ENCODE assay signal across 12 cellular contexts in the genomic region with DNA sequence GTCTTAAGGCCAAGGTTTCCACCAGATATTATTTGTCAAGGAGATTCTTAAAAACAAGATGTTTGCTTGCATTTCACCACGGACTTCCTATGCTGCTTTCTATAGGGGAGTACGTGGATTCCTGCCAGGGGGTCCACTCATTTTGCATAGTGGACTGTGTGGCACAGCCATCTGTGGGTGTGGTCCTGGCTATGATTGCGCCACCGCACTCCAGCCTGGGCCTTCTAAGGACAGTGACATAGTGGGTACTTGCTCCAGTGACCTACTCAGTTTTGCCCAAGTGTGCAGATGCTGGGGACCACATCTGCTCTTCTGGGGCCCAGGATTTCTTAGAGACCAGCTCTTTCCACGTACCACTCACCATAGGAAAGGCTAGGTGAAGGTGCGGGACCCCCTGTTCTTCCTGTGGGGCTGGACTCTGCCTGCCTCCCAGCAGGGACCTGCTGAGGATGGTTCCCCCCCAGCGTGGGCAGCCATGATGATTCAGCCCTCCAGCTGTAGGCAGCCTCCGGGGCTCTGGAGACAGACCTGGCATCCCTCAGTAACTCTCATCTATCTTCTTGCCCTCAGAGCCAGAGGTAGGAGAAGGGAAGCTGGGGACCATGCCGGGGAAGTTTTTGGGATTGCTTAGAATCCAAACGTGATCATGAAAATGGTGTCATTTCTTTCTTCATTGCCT. TPM values are rescaled to one million over a fixed set of nuclear protein-coding genes. Genes with fewer than 3 reads are reported as not detected.
DNase-seq lines count a peak whose midpoint lies in the region; ATAC-seq and TF ChIP-seq lines count a peak whose summit lies in the region.
"Had no signal": no experiment of that assay in that cellular context is flagged by ENCODE, and none has a peak within 500 bp of the region (broad histone marks: within the 10 kb centered on the region; RNA-seq: fewer than 3 reads in every experiment).

No MANE protein-coding gene starts in this region.

- no peaks in the 10 kb centered on the region for H3K9me3 Mint-ChIP-seq in CD14-positive monocyte
- H3K9me3 Mint-ChIP-seq in chondrocyte (ENCODE audit: low read depth) = no peaks in the 10 kb centered on the region
- no peaks in the 10 kb centered on the region for H3K9me3 Mint-ChIP-seq in natural killer cell treated with Interleukin-12 subunit alpha and Interleukin-12 subunit beta and Interleukin-15 and Interleukin-18, amount 100 ng/mL, for 72 hours

- peak overlapping the region; percentile 21 for H3K9ac ChIP-seq in NT2/D1 (ENCODE audit: insufficient read length, low read depth)

- H3K36me3 Mint-ChIP-seq in CD14-positive monocyte = peaks cover 4 to 22% of the 10 kb centered on the region in 2 donors
- H3K36me3 Mint-ChIP-seq in chondrocyte (ENCODE audit: low read depth) = no peaks in the 10 kb centered on the region
- no peaks in the 10 kb centered on the region for H3K36me3 Mint-ChIP-seq in natural killer cell treated with Interleukin-12 subunit alpha and Interleukin-12 subunit beta and Interleukin-15 and Interleukin-18, amount 100 ng/mL, for 72 hours

- H3K4me1 Mint-ChIP-seq in CD14-positive monocyte (peaks cover 57% of the 10 kb centered on the region), chondrocyte (ENCODE audit: low read depth) (peaks cover 54% of the 10 kb centered on the region)
- H3K4me1 Mint-ChIP-seq in natural killer cell treated with Interleukin-12 subunit alpha and Interleukin-12 subunit beta and Interleukin-15 and Interleukin-18, amount 100 ng/mL, for 72 hours (ENCODE audit: low read depth in 2 of 2) = peaks cover 27 to 34% of the 10 kb centered on the region in 2 donors

- intact Hi-C loops in CD14-positive monocyte (cut with micrococcal nuclease) = loop anchor here in 1 of 2 donors (5.0 kb wide), 1 partner anchor 36 kb away; no protein-coding TSS in a partner anchor

- H3K27me3 Mint-ChIP-seq in CD14-positive monocyte (ENCODE audit: low read depth in 3 of 3) (peaks cover 0 to 2% (median under 1%) of the 10 kb centered on the region in 3 donors), chondrocyte (ENCODE audit: low read depth) (no peaks in the 10 kb centered on the region)
- no peaks in the 10 kb centered on the region for H3K27me3 Mint-ChIP-seq in natural killer cell treated with Interleukin-12 subunit alpha and Interleukin-12 subunit beta and Interleukin-15 and Interleukin-18, amount 100 ng/mL, for 72 hours

- H3K4me1 ChIP-seq in NT2/D1 (ENCODE audit: insufficient read depth, insufficient read length) = peaks cover 14% of the 10 kb centered on the region

- H3K36me3 ChIP-seq in NT2/D1 (ENCODE audit: insufficient read depth, insufficient read length, low read length) = peaks cover 16% of the 10 kb centered on the region
- H3K36me3 ChIP-seq in WERI-Rb-1 = no peaks in the 10 kb centered on the region; the same call in 1 of the 2 replicates

- DNase-seq in CD14-positive monocyte (ENCODE audit: low spot score) = no peak
- no peak for DNase-seq in NT2/D1 (ENCODE audit: low read depth, low spot score)
- no peak for DNase-seq in chondrocyte (ENCODE audit: low spot score)
- no peak for DNase-seq in natural killer cell treated with Interleukin-12 subunit alpha and Interleukin-12 subunit beta and Interleukin-15 and Interleukin-18, amount 100 ng/mL, for 72 hours (ENCODE audit: low spot score)
- DNase-seq in NCI-H1930 (lab: John Stamatoyannopoulos, UW) = no peak
- DNase-seq in WERI-Rb-1 = no peak
- DNase-seq in NCI-H226 = no peak
- DNase-seq: DMS79; stimulated activated CD4-positive, alpha-beta T cell treated with anti-CD3 and anti-CD28 coated beads, Interleukin-15, amount 100 ng/mL, for 24 hours; SW 1271 had no signal

- peak overlapping the region; percentile 3 to 95 for H3K4me3 Mint-ChIP-seq in CD14-positive monocyte
- peak overlapping the region; percentile 25 for H3K4me3 Mint-ChIP-seq in chondrocyte (ENCODE audit: unreplicated experiment)
- peak overlapping the region; percentile 97 for H3K4me3 Mint-ChIP-seq in natural killer cell treated with Interleukin-12 subunit alpha and Interleukin-12 subunit beta and Interleukin-15 and Interleukin-18, amount 100 ng/mL, for 72 hours

- TF ChIP-seq CTCF in CD14-positive monocyte (IDR thresholded peaks at IDR 0.05) (no peak), chondrocyte (IDR thresholded peaks at IDR 0.05) (no peak), WERI-Rb-1 (IDR thresholded peaks at IDR 0.05; ENCODE audit: low read depth, low read length) (no peak)

- no peak for ATAC-seq in natural killer cell treated with Interleukin-12 subunit alpha and Interleukin-12 subunit beta and Interleukin-15 and Interleukin-18, amount 100 ng/mL, for 72 hours
- ATAC-seq in HG02798 (IDR thresholded peaks at IDR 0.05; ENCODE audit: poor library complexity, unreplicated experiment) = no peak

- H3K27ac ChIP-seq in WERI-Rb-1 = no peak overlapping the region

- no peaks in the 10 kb centered on the region for H3K9me3 ChIP-seq in NT2/D1 (ENCODE audit: insufficient read depth, low read length)
- no peaks in the 10 kb centered on the region for H3K9me3 ChIP-seq in WERI-Rb-1 (ENCODE audit: severe bottlenecking)

- H3K4me3 ChIP-seq in NT2/D1 (ENCODE audit: insufficient read length, low read depth) (no peak overlapping the region), WERI-Rb-1 (ENCODE audit: low read depth, low read length) (no peak overlapping the region)
- H3K4me3 ChIP-seq: lung had no signal

- H3K27ac Mint-ChIP-seq in CD14-positive monocyte (peak overlapping the region; percentile 27 to 94 (median 85)), chondrocyte (ENCODE audit: unreplicated experiment) (peak overlapping the region; percentile 61)
- peak overlapping the region; percentile 97 to 99 for H3K27ac Mint-ChIP-seq in natural killer cell treated with Interleukin-12 subunit alpha and Interleukin-12 subunit beta and Interleukin-15 and Interleukin-18, amount 100 ng/mL, for 72 hours

- H3K27me3 ChIP-seq in NT2/D1 (ENCODE audit: insufficient read depth, insufficient read length) (no peaks in the 10 kb centered on the region), WERI-Rb-1 (ENCODE audit: insufficient read depth, low read depth, severe bottlenecking) (no peaks in the 10 kb centered on the region)

RNA-seq across cellular contexts. Expression of a gene that starts 42.9 kb away (rescaled TPM):
- 100 to 1,000 TPM; 125 to 146 TPM for polyA plus RNA-seq in CD14-positive monocyte
- total RNA-seq in chondrocyte = 95.5 to 110 TPM (median 103 TPM) in 3 replicates
- total RNA-seq in natural killer cell treated with Interleukin-12 subunit alpha and Interleukin-12 subunit beta and Interleukin-15 and Interleukin-18, amount 100 ng/mL, for 72 hours = 100 to 1,000 TPM; 169 to 185 TPM

Comparison
In these comparisons a context has a peak if more than half of its experiments do, and no peak if none do; other contexts are left out.
1. H3K4me3 Mint-ChIP-seq: peak in every context shown above with its lines; median percentile 97 in natural killer cell treated with Interleukin-12 subunit alpha and Interleukin-12 subunit beta and Interleukin-15 and Interleukin-18, amount 100 ng/mL, for 72 hours; 49 in CD14-positive monocyte; 25 in chondrocyte.